In genomic region chr13:30898721-30899188, GRCh38 we compare ENCODE assay signal across 9 cellular contexts. TPM values are rescaled to one million over a fixed set of nuclear protein-coding genes. Genes with fewer than 3 reads are reported as not detected.
DNase-seq lines count a peak whose midpoint lies in the region; ATAC-seq and TF ChIP-seq lines count a peak whose summit lies in the region.
"Had no signal": no experiment of that assay in that cellular context is flagged by ENCODE, and none has a peak within 500 bp of the region (broad histone marks: within the 10 kb centered on the region; RNA-seq: fewer than 3 reads in every experiment).

No MANE protein-coding gene starts in this region.

- intact Hi-C loops in adrenal gland (cut with DNase I): no loop called here

- H3K4me3 ChIP-seq in adrenal gland: no peak overlapping the region
- H3K4me3 ChIP-seq in hepatocyte: no peak overlapping the region

- 56 to 61% (median 58%) methylated on average over 7 of the region's 7 CpGs for whole genome bisulfite sequencing in adrenal gland, 4 donors
- 61% methylated on average over 7 of the region's 7 CpGs for WGBS in hepatocyte (ENCODE audit: low lambda C conversion rate, missing lambda C conversion rate)

- no peaks in the 10 kb centered on the region for H3K79me2 ChIP-seq in hepatocyte

- H3K4me2 ChIP-seq in hepatocyte: no peak overlapping the region

- H4K20me1 ChIP-seq in hepatocyte (ENCODE audit: insufficient read depth, poor library complexity, severe bottlenecking): no peaks in the 10 kb centered on the region

- peak; percentile 58 for ATAC-seq in stimulated activated naive CD8-positive, alpha-beta T cell treated with anti-CD3 and anti-CD28 coated beads, Interleukin-15, amount 100 ng/mL, for 72 hours
- no peak for ATAC-seq in HG02610 (IDR thresholded peaks at IDR 0.05; ENCODE audit: unreplicated experiment)
- ATAC-seq in GM21367 (IDR thresholded peaks at IDR 0.05; ENCODE audit: unreplicated experiment): no peak

- H3K36me3 ChIP-seq in adrenal gland (replicated peaks in 1 of 2) (no peaks in the 10 kb centered on the region), hepatocyte (replicated peaks; ENCODE audit: insufficient read depth, low read depth) (no peaks in the 10 kb centered on the region)

- H3K9me3 Mint-ChIP-seq in T-helper 2 cell treated with Interferon-gamma antibody and Interleukin-4, amounts not matched to agents 5 μg/mL and 100 μg/mL, for 36 hours: no peaks in the 10 kb centered on the region
- no peaks in the 10 kb centered on the region for H3K9me3 Mint-ChIP-seq in stimulated activated naive CD8-positive, alpha-beta T cell treated with anti-CD3 and anti-CD28 coated beads, Interleukin-15, amount 100 ng/mL, for 72 hours

- H3K27ac ChIP-seq in adrenal gland: peak overlapping the region in 2 of 5 donors; percentile 35 to 59
- H3K27ac ChIP-seq in hepatocyte: peak overlapping the region; percentile 68

- no peaks in the 10 kb centered on the region for H3K36me3 Mint-ChIP-seq in T-helper 2 cell treated with Interferon-gamma antibody and Interleukin-4, amounts not matched to agents 5 μg/mL and 100 μg/mL, for 36 hours (ENCODE audit: low read depth)

- no peaks in the 10 kb centered on the region for H3K9me2 ChIP-seq in hepatocyte (replicated peaks; ENCODE audit: insufficient read depth)

- no peak overlapping the region for H2AFZ ChIP-seq in hepatocyte

- H3K27me3 ChIP-seq in adrenal gland (no peaks in the 10 kb centered on the region), hepatocyte (no peaks in the 10 kb centered on the region)

- H3K4me1 ChIP-seq in adrenal gland (replicated peaks in 1 of 2) (no peaks in the 10 kb centered on the region), hepatocyte (ENCODE audit: insufficient read depth) (peaks cover 7% of the 10 kb centered on the region)

- no peak for TF ChIP-seq POLR2A in adrenal gland (IDR thresholded peaks at IDR 0.05)

- H3K4me3 Mint-ChIP-seq in T-helper 2 cell treated with Interferon-gamma antibody and Interleukin-4, amounts not matched to agents 5 μg/mL and 100 μg/mL, for 36 hours: no peak overlapping the region
- no peak overlapping the region for H3K4me3 Mint-ChIP-seq in stimulated activated naive CD8-positive, alpha-beta T cell treated with anti-CD3 and anti-CD28 coated beads, Interleukin-15, amount 100 ng/mL, for 72 hours

- DNase-seq in T-helper 2 cell treated with Interferon-gamma antibody and Interleukin-4, amounts not matched to agents 5 μg/mL and 100 μg/mL, for 36 hours (ENCODE audit: low spot score): peak; percentile 11
- no peak for DNase-seq in T-helper 2 cell
- DNase-seq in adrenal gland: peak in 4 of 7 donors; percentile 15 to 34 (median 24)
- DNase-seq in hepatocyte (ENCODE audit: low spot score): peak; percentile 66
- DNase-seq in stimulated activated naive CD8-positive, alpha-beta T cell treated with anti-CD3 and anti-CD28 coated beads, Interleukin-15, amount 100 ng/mL, for 72 hours: no peak
- DNase-seq in KBM-7: no peak
- DNase-seq: 8988T had no signal

- H3K27me3 Mint-ChIP-seq in T-helper 2 cell treated with Interferon-gamma antibody and Interleukin-4, amounts not matched to agents 5 μg/mL and 100 μg/mL, for 36 hours (ENCODE audit: low read depth): peaks cover 20% of the 10 kb centered on the region
- peaks cover 42% of the 10 kb centered on the region for H3K27me3 Mint-ChIP-seq in stimulated activated naive CD8-positive, alpha-beta T cell treated with anti-CD3 and anti-CD28 coated beads, Interleukin-15, amount 100 ng/mL, for 72 hours

- peaks cover 4% of the 10 kb centered on the region for H3K4me1 Mint-ChIP-seq in T-helper 2 cell treated with Interferon-gamma antibody and Interleukin-4, amounts not matched to agents 5 μg/mL and 100 μg/mL, for 36 hours (ENCODE audit: low read depth)
- H3K4me1 Mint-ChIP-seq in stimulated activated naive CD8-positive, alpha-beta T cell treated with anti-CD3 and anti-CD28 coated beads, Interleukin-15, amount 100 ng/mL, for 72 hours: peaks cover 19% of the 10 kb centered on the region

- no peaks in the 10 kb centered on the region for H3K9me3 ChIP-seq in adrenal gland (replicated peaks in 1 of 3)
- no peaks in the 10 kb centered on the region for H3K9me3 ChIP-seq in hepatocyte (ENCODE audit: low read depth)

- in situ Hi-C loops in KBM-7 (cut with MboI; ENCODE audit: low pct_unique_long_range_greater_than_20kb, low sequenced_read_pairs): no loop called here

- H3K27ac Mint-ChIP-seq in T-helper 2 cell treated with Interferon-gamma antibody and Interleukin-4, amounts not matched to agents 5 μg/mL and 100 μg/mL, for 36 hours: no peak overlapping the region
- H3K27ac Mint-ChIP-seq in stimulated activated naive CD8-positive, alpha-beta T cell treated with anti-CD3 and anti-CD28 coated beads, Interleukin-15, amount 100 ng/mL, for 72 hours: no peak overlapping the region

- no peak for TF ChIP-seq CTCF in adrenal gland (IDR thresholded peaks at IDR 0.05)
- TF ChIP-seq CTCF in hepatocyte (IDR thresholded peaks at IDR 0.05; ENCODE audit: poor library complexity): peak; percentile 5

RNA-seq across cellular contexts. Expression of gene MEDAG, which starts 7.3 kb away (rescaled TPM):
- 1 to 10 TPM; 2.2 to 4.0 (median 3.2) TPM for total RNA-seq in adrenal gland
- polyA plus RNA-seq in adrenal gland: 10 to 100 TPM in 1 of 3 donors, 1 to 10 TPM in 2; 2.2 to 19.8 (median 4.9) TPM
- total RNA-seq in hepatocyte: 0.03 TPM in 1 of 2 replicates, not detected in the other
- polyA plus RNA-seq in hepatocyte: 0.28 and 0.30 TPM in 2 replicates

RNA-seq across cellular contexts. Expression of gene TEX26, which starts 33.7 kb away (rescaled TPM):
- total RNA-seq in adrenal gland: under 1 TPM in 1 of 8 donors, not detected in 7; 0.70 TPM
- polyA plus RNA-seq in adrenal gland: 1 to 10 TPM in 1 of 3 donors, under 1 TPM in 2; 0.10 to 1.1 (median 0.32) TPM
- total RNA-seq in hepatocyte: 0.36 and 0.57 TPM in 2 replicates
- 1.0 and 1.1 TPM in 2 replicates for polyA plus RNA-seq in hepatocyte

Comparison
In these comparisons a context has a peak if more than half of its experiments do, and no peak if none do; other contexts are left out.
1. DNase-seq: peak in T-helper 2 cell treated with Interferon-gamma antibody and Interleukin-4, amounts not matched to agents 5 μg/mL and 100 μg/mL, for 36 hours (single experiment), adrenal gland (4 of 7) and hepatocyte (single experiment); none in T-helper 2 cell (0 of 5), stimulated activated naive CD8-positive, alpha-beta T cell treated with anti-CD3 and anti-CD28 coated beads, Interleukin-15, amount 100 ng/mL, for 72 hours (0 of 2) and KBM-7 (single experiment).